In genomic region chr20:20527661-20528060, GRCh38 we compare ENCODE assay signal across 14 cellular contexts.
DNase-seq lines count a peak whose midpoint lies in the region; ATAC-seq and TF ChIP-seq lines count a peak whose summit lies in the region.
"Had no signal": no experiment of that assay in that cellular context is flagged by ENCODE, and none has a peak within 500 bp of the region (broad histone marks: within the 10 kb centered on the region; RNA-seq: fewer than 3 reads in every experiment).

No MANE protein-coding gene starts in this region.

- no peak overlapping the region for H3K4me3 Mint-ChIP-seq in activated CD4-positive, alpha-beta T cell treated with anti-CD3 and anti-CD28 coated beads, Interleukin-2, amount 10 ng/mL, durations not matched to agents 24 days and 14 days
- H3K4me3 Mint-ChIP-seq in stimulated activated naive CD8-positive, alpha-beta T cell treated with anti-CD3 and anti-CD28 coated beads, Interleukin-15, Interleukin-2, amounts not matched to agents 100 ng/mL and 50 ng/mL, for 24 hours: no peak overlapping the region
- no peak overlapping the region for H3K4me3 Mint-ChIP-seq in osteocyte (ENCODE audit: unreplicated experiment)
- H3K4me3 Mint-ChIP-seq in stimulated activated naive CD8-positive, alpha-beta T cell treated with anti-CD3 and anti-CD28 coated beads, Interleukin-15, amount 100 ng/mL, for 72 hours: no peak overlapping the region
- H3K4me3 Mint-ChIP-seq: CD14-positive monocyte; CD4-positive, alpha-beta memory T cell had no signal

- no peak for DNase-seq in activated CD4-positive, alpha-beta T cell treated with anti-CD3 and anti-CD28 coated beads, Interleukin-2, amount 10 ng/mL, durations not matched to agents 24 days and 14 days
- DNase-seq in activated CD4-positive, alpha-beta T cell treated with anti-CD3 and anti-CD28 coated beads, Interleukin-2, amount 50 U/mL, for 1 hour: no peak
- no peak for DNase-seq in stimulated activated naive CD8-positive, alpha-beta T cell treated with anti-CD3 and anti-CD28 coated beads, Interleukin-15, Interleukin-2, amounts not matched to agents 100 U/mL and 50 U/mL, for 24 hours
- DNase-seq in osteocyte (ENCODE audit: extremely low spot score, unreplicated experiment) (no peak), NCI-H2029 treated with DMSO at 0.1 percent for 48 hours (lab: John Stamatoyannopoulos, UW) (no peak)
- DNase-seq in stimulated activated naive CD8-positive, alpha-beta T cell treated with anti-CD3 and anti-CD28 coated beads, Interleukin-15, amount 100 ng/mL, for 72 hours: no peak
- DNase-seq: CD4-positive, alpha-beta memory T cell; DMS153; DMS79; GDM1; GM23248 had no signal

- H3K27ac Mint-ChIP-seq in activated CD4-positive, alpha-beta T cell treated with anti-CD3 and anti-CD28 coated beads, Interleukin-2, amount 10 ng/mL, durations not matched to agents 24 days and 14 days: peak overlapping the region; percentile 3
- peak overlapping the region; percentile 17 for H3K27ac Mint-ChIP-seq in stimulated activated naive CD8-positive, alpha-beta T cell treated with anti-CD3 and anti-CD28 coated beads, Interleukin-15, Interleukin-2, amounts not matched to agents 100 ng/mL and 50 ng/mL, for 24 hours
- peak overlapping the region; percentile 23 for H3K27ac Mint-ChIP-seq in osteocyte (ENCODE audit: unreplicated experiment)
- H3K27ac Mint-ChIP-seq in stimulated activated naive CD8-positive, alpha-beta T cell treated with anti-CD3 and anti-CD28 coated beads, Interleukin-15, amount 100 ng/mL, for 72 hours: peak overlapping the region; percentile 22 to 89

- ATAC-seq in stimulated activated naive CD8-positive, alpha-beta T cell treated with anti-CD3 and anti-CD28 coated beads, Interleukin-15, Interleukin-2, amounts not matched to agents 100 U/mL and 50 U/mL, for 24 hours: no peak
- ATAC-seq in stimulated activated naive CD8-positive, alpha-beta T cell treated with anti-CD3 and anti-CD28 coated beads, Interleukin-15, amount 100 ng/mL, for 72 hours: no peak
- ATAC-seq in HG03342 (IDR thresholded peaks at IDR 0.05; ENCODE audit: unreplicated experiment): no peak

- intact Hi-C loops in activated CD4-positive, alpha-beta T cell treated with anti-CD3 and anti-CD28 coated beads, Interleukin-2, amount 10 ng/mL, durations not matched to agents 24 days and 14 days (cut with micrococcal nuclease): no loop called here

- H3K27me3 Mint-ChIP-seq in activated CD4-positive, alpha-beta T cell treated with anti-CD3 and anti-CD28 coated beads, Interleukin-2, amount 10 ng/mL, durations not matched to agents 24 days and 14 days: no peaks in the 10 kb centered on the region
- no peaks in the 10 kb centered on the region for H3K27me3 Mint-ChIP-seq in stimulated activated naive CD8-positive, alpha-beta T cell treated with anti-CD3 and anti-CD28 coated beads, Interleukin-15, Interleukin-2, amounts not matched to agents 100 ng/mL and 50 ng/mL, for 24 hours
- no peaks in the 10 kb centered on the region for H3K27me3 Mint-ChIP-seq in osteocyte (ENCODE audit: unreplicated experiment)
- no peaks in the 10 kb centered on the region for H3K27me3 Mint-ChIP-seq in stimulated activated naive CD8-positive, alpha-beta T cell treated with anti-CD3 and anti-CD28 coated beads, Interleukin-15, amount 100 ng/mL, for 72 hours
- H3K27me3 Mint-ChIP-seq: CD4-positive, alpha-beta memory T cell had no signal

- peaks cover 8% of the 10 kb centered on the region for H3K36me3 Mint-ChIP-seq in activated CD4-positive, alpha-beta T cell treated with anti-CD3 and anti-CD28 coated beads, Interleukin-2, amount 10 ng/mL, durations not matched to agents 24 days and 14 days (ENCODE audit: low read depth)
- H3K36me3 Mint-ChIP-seq in stimulated activated naive CD8-positive, alpha-beta T cell treated with anti-CD3 and anti-CD28 coated beads, Interleukin-15, Interleukin-2, amounts not matched to agents 100 ng/mL and 50 ng/mL, for 24 hours (ENCODE audit: low read depth): peaks cover 12% of the 10 kb centered on the region
- H3K36me3 Mint-ChIP-seq in osteocyte (ENCODE audit: unreplicated experiment): peaks cover 15% of the 10 kb centered on the region

- no peaks in the 10 kb centered on the region for H3K9me3 Mint-ChIP-seq in activated CD4-positive, alpha-beta T cell treated with anti-CD3 and anti-CD28 coated beads, Interleukin-2, amount 10 ng/mL, durations not matched to agents 24 days and 14 days
- no peaks in the 10 kb centered on the region for H3K9me3 Mint-ChIP-seq in stimulated activated naive CD8-positive, alpha-beta T cell treated with anti-CD3 and anti-CD28 coated beads, Interleukin-15, Interleukin-2, amounts not matched to agents 100 ng/mL and 50 ng/mL, for 24 hours
- no peaks in the 10 kb centered on the region for H3K9me3 Mint-ChIP-seq in osteocyte (ENCODE audit: unreplicated experiment)
- H3K9me3 Mint-ChIP-seq in stimulated activated naive CD8-positive, alpha-beta T cell treated with anti-CD3 and anti-CD28 coated beads, Interleukin-15, amount 100 ng/mL, for 72 hours: no peaks in the 10 kb centered on the region
- H3K9me3 Mint-ChIP-seq: CD14-positive monocyte; CD4-positive, alpha-beta memory T cell had no signal

- peaks cover 3% of the 10 kb centered on the region for H3K4me1 Mint-ChIP-seq in activated CD4-positive, alpha-beta T cell treated with anti-CD3 and anti-CD28 coated beads, Interleukin-2, amount 10 ng/mL, durations not matched to agents 24 days and 14 days
- H3K4me1 Mint-ChIP-seq in stimulated activated naive CD8-positive, alpha-beta T cell treated with anti-CD3 and anti-CD28 coated beads, Interleukin-15, Interleukin-2, amounts not matched to agents 100 ng/mL and 50 ng/mL, for 24 hours (ENCODE audit: low read depth): peaks cover 15% of the 10 kb centered on the region
- H3K4me1 Mint-ChIP-seq in osteocyte (ENCODE audit: unreplicated experiment): no peaks in the 10 kb centered on the region
- H3K4me1 Mint-ChIP-seq in stimulated activated naive CD8-positive, alpha-beta T cell treated with anti-CD3 and anti-CD28 coated beads, Interleukin-15, amount 100 ng/mL, for 72 hours: no peaks in the 10 kb centered on the region
- H3K4me1 Mint-ChIP-seq: CD14-positive monocyte had no signal

- TF ChIP-seq CTCF in osteocyte (IDR thresholded peaks at IDR 0.05): no peak

Comparison
In these comparisons a context has a peak if more than half of its experiments do, and no peak if none do; other contexts are left out.
1. H3K27ac Mint-ChIP-seq: peak in every context shown above with its lines; median percentile 56 in stimulated activated naive CD8-positive, alpha-beta T cell treated with anti-CD3 and anti-CD28 coated beads, Interleukin-15, amount 100 ng/mL, for 72 hours; 23 in osteocyte; 17 in stimulated activated naive CD8-positive, alpha-beta T cell treated with anti-CD3 and anti-CD28 coated beads, Interleukin-15, Interleukin-2, amounts not matched to agents 100 ng/mL and 50 ng/mL, for 24 hours; 3 in activated CD4-positive, alpha-beta T cell treated with anti-CD3 and anti-CD28 coated beads, Interleukin-2, amount 10 ng/mL, durations not matched to agents 24 days and 14 days.